In genomic region chr10:114930320-114930719, GRCh38 we compare ENCODE assay signal across 30 cellular contexts. TPM values are rescaled to one million over a fixed set of nuclear protein-coding genes. Genes with fewer than 3 reads are reported as not detected.
DNase-seq lines count a peak whose midpoint lies in the region; FAIRE-seq and TF ChIP-seq lines count a peak whose summit lies in the region.
"Had no signal": no experiment of that assay in that cellular context is flagged by ENCODE, and none has a peak within 500 bp of the region (broad histone marks: within the 10 kb centered on the region; RNA-seq: fewer than 3 reads in every experiment).

No MANE protein-coding gene starts in this region.

- H3K4me1 Mint-ChIP-seq in astrocyte (ENCODE audit: low read depth, unreplicated experiment), result peaks cover 16% of the 10 kb centered on the region

- H3K79me2 ChIP-seq in astrocyte (ENCODE audit: insufficient read depth, low read length), result no peaks in the 10 kb centered on the region

- TF ChIP-seq EP300 in tibial nerve (IDR thresholded peaks at IDR 0.05), result no peak

- DNase-seq in AG04449 (ENCODE audit: low read depth, low spot score) (peak; percentile 54), EH (ENCODE audit: low read depth) (peak; percentile 35), astrocyte (ENCODE audit: low read depth) (peak; percentile 71), fibroblast of villous mesenchyme (ENCODE audit: low read depth) (peak; percentile 21), T1000 (lab: John Stamatoyannopoulos, UW) (no peak), tibial nerve (ENCODE audit: low spot score in 2 of 2) (no peak), midbrain (lab: John Stamatoyannopoulos, UW) (no peak), DMS53 (lab: John Stamatoyannopoulos, UW) (no peak)
- DNase-seq: Caco-2; CD8-positive, alpha-beta T cell; DMS79; GOT3; HFFc6; IMR-90; KG1; MM.1S; NCI-H1048; NCI-H1417; NCI-H1694 treated with DMSO at 0.1 percent for 48 hours; NCI-H2081; NCI-H524 treated with DMSO at 0.1 percent for 48 hours; NCI-H82; NK-92 treated with Interleukin-12 subunit alpha and Interleukin-12 subunit beta, amount 100 ng/mL, for 24 hours; PC-3; SK-N-SH; SW 1271 had no signal

- H3K27me3 Mint-ChIP-seq in astrocyte (ENCODE audit: low read depth, unreplicated experiment), result no peaks in the 10 kb centered on the region

- H3K4me1 ChIP-seq in astrocyte (ENCODE audit: insufficient read depth, low read length) (peaks cover 8% of the 10 kb centered on the region), tibial nerve (no peaks in the 10 kb centered on the region)
- H3K4me1 ChIP-seq: Caco-2, HAP-1 had no signal

- POLR2A ChIA-PET in AG04449 (lab: Yijun Ruan, JAX), result no interaction called here

- no peaks in the 10 kb centered on the region for H3K27me3 ChIP-seq in astrocyte (ENCODE audit: insufficient read depth, low read length)
- H3K27me3 ChIP-seq in tibial nerve, result no peaks in the 10 kb centered on the region

- no peaks in the 10 kb centered on the region for H3K9me3 Mint-ChIP-seq in astrocyte (ENCODE audit: unreplicated experiment)
- H3K9me3 Mint-ChIP-seq: CD8-positive, alpha-beta T cell; HFFc6 had no signal

- H3K4me2 ChIP-seq in astrocyte (ENCODE audit: low read length), result no peak overlapping the region
- H3K4me2 ChIP-seq: SK-N-SH had no signal

- WGBS in tibial nerve, 2 donors, result 80 to 81% methylated on average over 4 of the region's 4 CpGs

- H3K4me3 ChIP-seq in AG04449 (ENCODE audit: low read depth, low read length), result no peak overlapping the region
- no peak overlapping the region for H3K4me3 ChIP-seq in astrocyte (ENCODE audit: insufficient read depth, low read depth, low read length)
- no peak overlapping the region for H3K4me3 ChIP-seq in fibroblast of villous mesenchyme (ENCODE audit: low read depth, low read length)
- no peak overlapping the region for H3K4me3 ChIP-seq in tibial nerve
- H3K4me3 ChIP-seq: HAP-1 had no signal

- H2AFZ ChIP-seq in astrocyte (ENCODE audit: low read depth, low read length), result no peak overlapping the region

- H3K36me3 ChIP-seq in astrocyte (ENCODE audit: insufficient read depth, low read length) (no peaks in the 10 kb centered on the region), tibial nerve (no peaks in the 10 kb centered on the region)
- H3K36me3 ChIP-seq: HAP-1 had no signal

- CTCF ChIA-PET in AG04449 (lab: Yijun Ruan, JAX), result interaction anchor here (1.0 kb wide), 1 partner anchor 10 kb away, joined by 3 read pairs; no protein-coding TSS in a partner anchor

- H4K20me1 ChIP-seq in astrocyte (ENCODE audit: insufficient read depth, low read length), result no peaks in the 10 kb centered on the region

- no peak overlapping the region for H3K27ac ChIP-seq in astrocyte (ENCODE audit: low read depth, low read length)
- H3K27ac ChIP-seq in tibial nerve, result no peak overlapping the region
- H3K27ac ChIP-seq: 22Rv1, C4-2B had no signal

- H3K36me3 Mint-ChIP-seq in astrocyte (ENCODE audit: low read depth, unreplicated experiment), result no peaks in the 10 kb centered on the region
- H3K36me3 Mint-ChIP-seq: CD8-positive, alpha-beta T cell had no signal

- no peak overlapping the region for H3K9ac ChIP-seq in astrocyte (ENCODE audit: low read length)
- H3K9ac ChIP-seq: SK-N-SH had no signal

- H3K4me3 Mint-ChIP-seq in astrocyte (ENCODE audit: unreplicated experiment), result no peak overlapping the region
- H3K4me3 Mint-ChIP-seq: CD8-positive, alpha-beta T cell; HFFc6 had no signal

- TF ChIP-seq CTCF in AG04449 (IDR thresholded peaks at IDR 0.05; ENCODE audit: insufficient read depth, low read length, missing control alignments) (no peak), astrocyte (IDR thresholded peaks at IDR 0.05; ENCODE audit: insufficient read depth, low read depth, low read length) (no peak), fibroblast of villous mesenchyme (IDR thresholded peaks at IDR 0.05; ENCODE audit: insufficient read depth, low read depth, low read length) (no peak), tibial nerve (IDR thresholded peaks at IDR 0.05) (no peak)

- no peak for TF ChIP-seq POLR2A in tibial nerve (IDR thresholded peaks at IDR 0.05)

- no peaks in the 10 kb centered on the region for H3K9me3 ChIP-seq in astrocyte (ENCODE audit: insufficient read depth, low read depth, low read length)
- no peaks in the 10 kb centered on the region for H3K9me3 ChIP-seq in tibial nerve
- H3K9me3 ChIP-seq: Caco-2, HAP-1, SK-N-SH had no signal

- no peak overlapping the region for H3K27ac Mint-ChIP-seq in astrocyte (ENCODE audit: unreplicated experiment)
- H3K27ac Mint-ChIP-seq: CD8-positive, alpha-beta T cell; HFFc6 had no signal

- FAIRE-seq in astrocyte (lab: Jason Lieb, UNC), result no peak
- FAIRE-seq: GM18507 had no signal

RNA-seq across cellular contexts. Expression of gene TRUB1, which starts 7.7 kb away (rescaled TPM):
- total RNA-seq in astrocyte (23.0 and 25.3 TPM in 2 replicates), fibroblast of villous mesenchyme (24.8 and 42.3 TPM in 2 replicates), tibial nerve (10 to 100 TPM; 13.8 to 40.4 (median 28.6) TPM)

Comparison
In these comparisons a context has a peak if more than half of its experiments do, and no peak if none do; other contexts are left out.
1. DNase-seq: peak in AG04449 (single experiment), EH (single experiment), astrocyte (single experiment) and fibroblast of villous mesenchyme (single experiment); none in T1000 (single experiment), tibial nerve (0 of 2), midbrain (single experiment) and DMS53 (single experiment).